In genomic region chrX:72126539-72127140, GRCh38 we compare ENCODE assay signal across 8 cellular contexts. TPM values are rescaled to one million over a fixed set of nuclear protein-coding genes. Genes with fewer than 3 reads are reported as not detected.
DNase-seq lines count a peak whose midpoint lies in the region; ATAC-seq and TF ChIP-seq lines count a peak whose summit lies in the region.

No MANE protein-coding gene starts in this region.

- DNase-seq in ELF-1 (ENCODE audit: low read depth, low spot score) (peak; percentile 98), GOT3 (lab: John Stamatoyannopoulos, UW) (peak; percentile 5), NB4 (ENCODE audit: low read depth) (peak; percentile 86), head of caudate nucleus (peak; percentile 50 to 93 (median 88)), posterior cingulate gyrus (peak; percentile 69 to 96 (median 84)), type B pancreatic cell (ENCODE audit: extremely low spot score, unreplicated experiment) (peak; percentile 88)
- peak; percentile 77 for DNase-seq in activated naive CD4-positive, alpha-beta T cell treated with anti-CD3 and anti-CD28 coated beads, Interleukin-2, amount 50 U/mL, for 16 hours

- H3K4me3 Mint-ChIP-seq in type B pancreatic cell: peak overlapping the region; percentile 59

- ATAC-seq in SK-N-SH treated with all-trans-retinoic acid at 6 μM for 48 hours: peak; percentile 92

- H3K36me3 Mint-ChIP-seq in type B pancreatic cell: peaks cover 19% of the 10 kb centered on the region

- no peak for TF ChIP-seq POLR2A in NB4 (IDR thresholded peaks at IDR 0.05; ENCODE audit: extremely low read depth, insufficient read length)

- H3K4me1 Mint-ChIP-seq in type B pancreatic cell (ENCODE audit: unreplicated experiment): peaks cover 25% of the 10 kb centered on the region

- peaks cover 13% of the 10 kb centered on the region for H3K9me3 Mint-ChIP-seq in type B pancreatic cell

- peaks cover 3% of the 10 kb centered on the region for H3K27me3 Mint-ChIP-seq in type B pancreatic cell

- peak overlapping the region; percentile 24 for H3K27ac Mint-ChIP-seq in type B pancreatic cell

- no peak overlapping the region for H3K4me3 ChIP-seq in NB4 (ENCODE audit: low read depth, low read length)

- TF ChIP-seq CTCF in NB4 (IDR thresholded peaks at IDR 0.05; ENCODE audit: low read depth, low read length) (peak; percentile 75), type B pancreatic cell (conservative IDR thresholded peaks at IDR 0.05) (peak; percentile 85)

- intact Hi-C loops in head of caudate nucleus (cut with DNase I) (no loop called here), posterior cingulate gyrus (cut with DNase I) (loop anchor here (5.0 kb wide), 1 partner anchor 124 kb away; no protein-coding TSS in a partner anchor)

TF ChIP-seq in SK-N-SH treated with all-trans-retinoic acid at 6 μM for 48 hours, 23 proteins besides CTCF, POLR2A, EP300 and RAD21:
- TF ChIP-seq, protein P1, sequence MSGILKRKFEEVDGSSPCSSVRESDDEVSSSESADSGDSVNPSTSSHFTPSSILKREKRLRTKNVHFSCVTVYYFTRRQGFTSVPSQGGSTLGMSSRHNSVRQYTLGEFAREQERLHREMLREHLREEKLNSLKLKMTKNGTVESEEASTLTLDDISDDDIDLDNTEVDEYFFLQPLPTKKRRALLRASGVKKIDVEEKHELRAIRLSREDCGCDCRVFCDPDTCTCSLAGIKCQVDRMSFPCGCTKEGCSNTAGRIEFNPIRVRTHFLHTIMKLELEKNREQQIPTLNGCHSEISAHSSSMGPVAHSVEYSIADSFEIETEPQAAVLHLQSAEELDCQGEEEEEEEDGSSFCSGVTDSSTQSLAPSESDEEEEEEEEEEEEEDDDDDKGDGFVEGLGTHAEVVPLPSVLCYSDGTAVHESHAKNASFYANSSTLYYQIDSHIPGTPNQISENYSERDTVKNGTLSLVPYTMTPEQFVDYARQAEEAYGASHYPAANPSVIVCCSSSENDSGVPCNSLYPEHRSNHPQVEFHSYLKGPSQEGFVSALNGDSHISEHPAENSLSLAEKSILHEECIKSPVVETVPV (CRISPR knock-in tag; IDR thresholded peaks at IDR 0.05): no peak
- TF ChIP-seq GLIS3 (CRISPR knock-in tag; IDR thresholded peaks at IDR 0.05) (no peak), PPARA (CRISPR knock-in tag; IDR thresholded peaks at IDR 0.05; ENCODE audit: borderline replicate concordance) (no peak), ZNF70 (CRISPR knock-in tag; IDR thresholded peaks at IDR 0.05) (no peak), ZNF8 (CRISPR knock-in tag; IDR thresholded peaks at IDR 0.05) (no peak), TCF4 (CRISPR knock-in tag; IDR thresholded peaks at IDR 0.05; ENCODE audit: borderline replicate concordance) (no peak), SNAI2 (CRISPR knock-in tag; IDR thresholded peaks at IDR 0.05) (no peak), CREB5 (CRISPR knock-in tag; IDR thresholded peaks at IDR 0.05; ENCODE audit: low read depth) (no peak), ZFP3 (CRISPR knock-in tag; IDR thresholded peaks at IDR 0.05) (no peak)

RNA-seq across cellular contexts. Expression of gene RTL5, which starts 5.1 kb away (rescaled TPM):
- total RNA-seq in type B pancreatic cell (ENCODE audit: low replicate concordance): 16.1 and 21.9 TPM in 2 replicates

RNA-seq across cellular contexts. Expression of gene PIN4, which starts 54.9 kb away (rescaled TPM):
- total RNA-seq in type B pancreatic cell (ENCODE audit: low replicate concordance): 12.3 and 17.4 TPM in 2 replicates

Comparison
In these comparisons a context has a peak if more than half of its experiments do, and no peak if none do; other contexts are left out.
1. DNase-seq: peak in every context shown above with its lines; median percentile 98 in ELF-1; 88 in type B pancreatic cell; 88 in head of caudate nucleus; 86 in NB4; 84 in posterior cingulate gyrus; 77 in activated naive CD4-positive, alpha-beta T cell treated with anti-CD3 and anti-CD28 coated beads, Interleukin-2, amount 50 U/mL, for 16 hours; 5 in GOT3.